8 cellular contexts compared by ENCODE assay signal in the genomic region with DNA sequence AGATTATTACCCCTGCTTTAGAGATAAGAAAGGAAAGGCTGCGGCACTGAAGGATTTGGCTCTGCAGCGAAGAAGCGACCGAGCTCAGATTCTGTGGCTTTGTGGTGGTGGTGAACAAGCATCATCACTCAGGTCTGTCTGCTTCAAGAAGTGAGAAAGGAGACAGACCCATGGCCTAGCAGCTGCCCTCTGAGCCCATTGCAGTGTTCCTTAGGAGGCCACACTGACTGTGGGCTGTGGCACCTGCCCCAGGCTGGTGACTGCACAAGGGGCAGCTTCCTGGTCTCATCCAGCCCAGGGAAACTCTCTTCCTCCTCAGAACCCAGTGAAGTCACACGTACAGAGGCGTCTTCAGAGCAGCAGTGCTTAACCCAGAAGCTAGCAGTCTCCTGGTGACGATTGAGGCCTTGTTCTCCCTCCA. TPM values are rescaled to one million over a fixed set of nuclear protein-coding genes. Genes with fewer than 3 reads are reported as not detected.
A peak's percentile ranks its signal among the peaks of the same experiment; 100 is the strongest.
DNase-seq lines count a peak whose midpoint lies in the region; ATAC-seq and TF ChIP-seq lines count a peak whose summit lies in the region.

No MANE protein-coding gene starts in this region.

- peak overlapping the region in 2 of 4 donors; percentile 32 to 92 for H3K4me3 Mint-ChIP-seq in IgD-negative memory B cell
- no peak overlapping the region for H3K4me3 Mint-ChIP-seq in activated T-cell treated with anti-CD3 and anti-CD28 coated beads, Interleukin-2, amount 50 U/mL, for 24 hours
- peak overlapping the region; percentile 56 for H3K4me3 Mint-ChIP-seq in stimulated activated effector memory CD8-positive, alpha-beta T cell treated with anti-CD3 and anti-CD28 coated beads, Interleukin-12 subunit alpha, Interleukin-12 subunit beta, amount 100 ng/mL, for 72 hours

- H3K9me3 Mint-ChIP-seq in IgD-negative memory B cell, result no peaks in the 10 kb centered on the region
- H3K9me3 Mint-ChIP-seq in activated T-cell treated with anti-CD3 and anti-CD28 coated beads, Interleukin-2, amount 50 U/mL, for 24 hours, result no peaks in the 10 kb centered on the region
- H3K9me3 Mint-ChIP-seq in stimulated activated effector memory CD8-positive, alpha-beta T cell treated with anti-CD3 and anti-CD28 coated beads, Interleukin-12 subunit alpha, Interleukin-12 subunit beta, amount 100 ng/mL, for 72 hours, result no peaks in the 10 kb centered on the region

- TF ChIP-seq EP300 in gastroesophageal sphincter (IDR thresholded peaks at IDR 0.05), result no peak

- TF ChIP-seq POLR2A in gastroesophageal sphincter (IDR thresholded peaks at IDR 0.05), result no peak

- H3K4me1 Mint-ChIP-seq in IgD-negative memory B cell, result peaks cover 32 to 57% (median 33%) of the 10 kb centered on the region in 3 donors
- H3K4me1 Mint-ChIP-seq in activated T-cell treated with anti-CD3 and anti-CD28 coated beads, Interleukin-2, amount 50 U/mL, for 24 hours (ENCODE audit: low read depth), result peaks cover 62% of the 10 kb centered on the region
- peaks cover 69% of the 10 kb centered on the region for H3K4me1 Mint-ChIP-seq in stimulated activated effector memory CD8-positive, alpha-beta T cell treated with anti-CD3 and anti-CD28 coated beads, Interleukin-12 subunit alpha, Interleukin-12 subunit beta, amount 100 ng/mL, for 72 hours

- no peaks in the 10 kb centered on the region for H3K27me3 Mint-ChIP-seq in IgD-negative memory B cell
- no peaks in the 10 kb centered on the region for H3K27me3 Mint-ChIP-seq in activated T-cell treated with anti-CD3 and anti-CD28 coated beads, Interleukin-2, amount 50 U/mL, for 24 hours

- peaks cover 0 to 96% (median 56%) of the 10 kb centered on the region in 3 donors for H3K4me1 ChIP-seq in gastroesophageal sphincter

- DNase-seq in activated T-cell treated with anti-CD3 and anti-CD28 coated beads, Interleukin-2, amount 50 U/mL, for 24 hours, result no peak
- peak in 1 of 2 donors; percentile 72 for DNase-seq in stimulated activated effector memory CD8-positive, alpha-beta T cell treated with anti-CD3 and anti-CD28 coated beads, Interleukin-12 subunit alpha, Interleukin-12 subunit beta, amount 100 ng/mL, for 72 hours (ENCODE audit: low spot score in 2 of 2)
- no peak for DNase-seq in NCI-H2081 (lab: John Stamatoyannopoulos, UW)

- H3K4me3 ChIP-seq in gastroesophageal sphincter, result peak overlapping the region in 1 of 2 donors; percentile 8

- no peaks in the 10 kb centered on the region for H3K27me3 ChIP-seq in gastroesophageal sphincter

- no peak for TF ChIP-seq CTCF in gastroesophageal sphincter (IDR thresholded peaks at IDR 0.05)

- no peaks in the 10 kb centered on the region for H3K36me3 ChIP-seq in gastroesophageal sphincter

- ATAC-seq in gastroesophageal sphincter (no peak), GM18858 (IDR thresholded peaks at IDR 0.05; ENCODE audit: unreplicated experiment) (no peak), HG02642 (IDR thresholded peaks at IDR 0.05; ENCODE audit: poor library complexity, unreplicated experiment) (no peak), HG02938 (IDR thresholded peaks at IDR 0.05; ENCODE audit: unreplicated experiment) (no peak)
- peak; percentile 3 for ATAC-seq in stimulated activated effector memory CD8-positive, alpha-beta T cell treated with anti-CD3 and anti-CD28 coated beads, Interleukin-12 subunit alpha, Interleukin-12 subunit beta, amount 100 ng/mL, for 72 hours

- H3K27ac ChIP-seq in gastroesophageal sphincter, result peak overlapping the region in 3 of 4 donors; percentile 78 to 82 (median 78)

- no peaks in the 10 kb centered on the region for H3K9me3 ChIP-seq in gastroesophageal sphincter

- H3K27ac Mint-ChIP-seq in IgD-negative memory B cell, result peak overlapping the region; percentile 91 to 98 (median 94)
- peak overlapping the region; percentile 63 for H3K27ac Mint-ChIP-seq in activated T-cell treated with anti-CD3 and anti-CD28 coated beads, Interleukin-2, amount 50 U/mL, for 24 hours
- peak overlapping the region; percentile 96 for H3K27ac Mint-ChIP-seq in stimulated activated effector memory CD8-positive, alpha-beta T cell treated with anti-CD3 and anti-CD28 coated beads, Interleukin-12 subunit alpha, Interleukin-12 subunit beta, amount 100 ng/mL, for 72 hours

- H3K36me3 Mint-ChIP-seq in IgD-negative memory B cell, result peaks cover 2% of the 10 kb centered on the region
- H3K36me3 Mint-ChIP-seq in activated T-cell treated with anti-CD3 and anti-CD28 coated beads, Interleukin-2, amount 50 U/mL, for 24 hours (ENCODE audit: low read depth), result peaks cover 8% of the 10 kb centered on the region
- H3K36me3 Mint-ChIP-seq in stimulated activated effector memory CD8-positive, alpha-beta T cell treated with anti-CD3 and anti-CD28 coated beads, Interleukin-12 subunit alpha, Interleukin-12 subunit beta, amount 100 ng/mL, for 72 hours, result peaks cover 29% of the 10 kb centered on the region

- 40 to 42% methylated on average over 2 of the region's 7 CpGs for WGBS in gastroesophageal sphincter (ENCODE audit: low coverage in 1 of 2), 2 donors

RNA-seq across cellular contexts. Expression of a gene that starts 22.3 kb away (rescaled TPM):
- 175 TPM for polyA plus RNA-seq in IgD-negative memory B cell
- total RNA-seq in gastroesophageal sphincter, result 100 to 1,000 TPM in 1 of 4 donors, 10 to 100 TPM in 3; 36.1 to 101 (median 53.9) TPM
